Comparison of ENCODE assay signal across 1 cellular context in the genomic region with DNA sequence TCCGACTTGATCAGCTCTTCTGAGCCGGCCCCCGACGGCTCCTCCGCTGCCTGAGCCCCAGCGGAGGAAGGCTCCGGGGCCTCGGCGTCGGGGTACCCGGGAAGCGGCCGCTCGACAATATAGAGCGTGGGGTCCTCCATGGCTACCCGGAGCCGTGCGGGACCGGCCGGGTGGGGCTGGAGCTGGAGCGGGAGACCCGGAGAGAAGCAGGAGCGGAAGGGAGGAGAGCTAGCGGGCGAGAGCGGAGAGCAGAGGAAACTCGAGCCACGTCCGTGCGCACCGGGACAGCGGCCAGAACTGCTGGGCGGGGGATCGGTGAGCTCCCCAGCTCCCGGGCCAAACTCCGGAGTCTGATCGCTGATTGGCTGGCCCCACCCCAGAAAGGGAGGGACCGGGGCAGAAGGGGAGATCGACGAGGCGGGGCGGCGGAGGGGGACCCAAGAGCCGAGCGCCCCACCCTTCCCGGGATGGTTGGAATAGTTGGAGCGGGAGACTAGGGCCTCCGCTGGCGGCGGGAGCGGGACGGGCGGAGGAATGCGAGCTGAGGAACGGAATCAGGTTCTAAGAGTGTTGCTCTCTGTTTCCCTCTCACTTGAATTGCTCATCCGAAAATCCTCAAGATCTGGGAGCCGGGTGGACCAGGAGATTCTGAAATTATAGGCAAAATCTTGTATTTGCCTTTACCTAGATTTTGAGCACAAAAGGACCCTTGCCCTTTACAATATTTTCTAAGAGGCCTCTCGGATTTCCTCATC.
TF ChIP-seq lines count a peak whose summit lies in the region.

A gene with protein sequence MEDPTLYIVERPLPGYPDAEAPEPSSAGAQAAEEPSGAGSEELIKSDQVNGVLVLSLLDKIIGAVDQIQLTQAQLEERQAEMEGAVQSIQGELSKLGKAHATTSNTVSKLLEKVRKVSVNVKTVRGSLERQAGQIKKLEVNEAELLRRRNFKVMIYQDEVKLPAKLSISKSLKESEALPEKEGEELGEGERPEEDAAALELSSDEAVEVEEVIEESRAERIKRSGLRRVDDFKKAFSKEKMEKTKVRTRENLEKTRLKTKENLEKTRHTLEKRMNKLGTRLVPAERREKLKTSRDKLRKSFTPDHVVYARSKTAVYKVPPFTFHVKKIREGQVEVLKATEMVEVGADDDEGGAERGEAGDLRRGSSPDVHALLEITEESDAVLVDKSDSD (minus strand): TSS at position 299 of the 755 bp plus-strand sequence. CDS start 159 bp downstream, at position 140.

TF ChIP-seq in WTC11, 78 proteins besides CTCF, POLR2A, EP300 and RAD21 (continued from another document):
- TF ChIP-seq IRF1 (CRISPR knock-in tag; IDR thresholded peaks at IDR 0.05) = no peak
- no peak for TF ChIP-seq MLX (CRISPR knock-in tag; IDR thresholded peaks at IDR 0.05)
- no peak; the same call in 1 of the 2 replicates for TF ChIP-seq TEAD4 (CRISPR knock-in tag; IDR thresholded peaks at IDR 0.05)
- peak; percentile 46; the same call in 1 of the 2 replicates for TF ChIP-seq E2F1 (CRISPR knock-in tag; IDR thresholded peaks at IDR 0.05)
- TF ChIP-seq GTF2I (CRISPR knock-in tag; conservative IDR thresholded peaks at IDR 0.05) = no peak
- no peak for TF ChIP-seq PRRX2 (CRISPR knock-in tag; IDR thresholded peaks at IDR 0.05)
- no peak for TF ChIP-seq IRF2 (CRISPR knock-in tag; IDR thresholded peaks at IDR 0.05; ENCODE audit: borderline replicate concordance, low read depth)
- no peak for TF ChIP-seq HMGA2 (CRISPR knock-in tag; IDR thresholded peaks at IDR 0.05)
- TF ChIP-seq, protein P1, sequence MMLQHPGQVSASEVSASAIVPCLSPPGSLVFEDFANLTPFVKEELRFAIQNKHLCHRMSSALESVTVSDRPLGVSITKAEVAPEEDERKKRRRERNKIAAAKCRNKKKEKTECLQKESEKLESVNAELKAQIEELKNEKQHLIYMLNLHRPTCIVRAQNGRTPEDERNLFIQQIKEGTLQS (CRISPR knock-in tag; conservative IDR thresholded peaks at IDR 0.05) = no peak
- no peak for TF ChIP-seq ZNF219 (CRISPR knock-in tag; IDR thresholded peaks at IDR 0.05; ENCODE audit: borderline replicate concordance)
